ENCODE assay signal across 8 cellular contexts in the genomic region with DNA sequence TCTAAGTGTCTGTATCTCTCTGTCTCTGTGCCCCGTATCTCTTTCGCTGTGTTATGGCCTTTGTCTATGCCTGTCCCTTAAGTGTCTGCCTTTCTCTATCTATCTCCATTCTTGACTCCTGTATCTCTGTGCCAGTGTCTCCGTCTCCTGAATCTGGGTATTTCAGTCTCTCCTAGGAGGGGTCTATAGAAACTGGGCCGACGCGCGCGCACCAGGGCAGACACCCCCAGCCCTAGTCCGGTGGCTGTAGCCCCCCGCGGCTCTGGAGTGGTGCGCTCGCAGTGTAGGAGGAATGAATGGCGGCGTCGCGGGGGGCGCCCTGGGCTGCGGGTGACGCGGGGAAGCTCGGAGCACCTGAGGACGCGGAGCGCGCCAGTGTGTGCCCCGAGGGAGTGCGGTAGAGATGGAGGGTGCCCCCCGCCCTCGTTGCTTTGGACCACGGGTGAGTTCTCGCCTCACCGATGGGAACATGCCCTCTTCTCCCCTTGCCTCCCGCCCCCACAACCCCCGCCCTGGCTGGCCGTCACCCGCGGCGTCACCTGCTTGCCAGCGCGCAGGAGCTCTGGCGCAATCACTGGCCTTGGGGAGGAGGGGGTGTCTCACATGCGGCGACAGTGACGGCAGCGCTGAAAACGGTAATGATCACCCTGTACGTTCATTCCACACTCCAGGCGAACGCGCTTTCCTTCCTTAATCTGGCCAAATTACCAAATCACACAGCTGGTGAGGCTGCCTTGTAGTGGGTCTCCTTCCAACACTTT. TPM values are rescaled to one million over a fixed set of nuclear protein-coding genes. Genes with fewer than 3 reads are reported as not detected.
DNase-seq lines count a peak whose midpoint lies in the region; TF ChIP-seq lines count a peak whose summit lies in the region.

No MANE protein-coding gene starts in this region.

- peak in 1 of 2 donors; percentile 35 for TF ChIP-seq POLR2A in adrenal gland (IDR thresholded peaks at IDR 0.05)

- no peak overlapping the region for H3K4ac ChIP-seq in mesenchymal stem cell (ENCODE audit: low read depth in 1 of 2, low read length in 2 of 2)

- no peak overlapping the region for H3K18ac ChIP-seq in mesenchymal stem cell (ENCODE audit: low read depth in 1 of 2, low read length in 2 of 2)

- no peak for TF ChIP-seq CTCF in adrenal gland (IDR thresholded peaks at IDR 0.05)
- no peak for TF ChIP-seq CTCF in tibial artery (IDR thresholded peaks at IDR 0.05)

- H2BK120ac ChIP-seq in mesenchymal stem cell (ENCODE audit: low read depth, low read length): no peak overlapping the region

- H3K9me3 ChIP-seq in adrenal gland (replicated peaks in 1 of 3) (no peaks in the 10 kb centered on the region), mesenchymal stem cell (ENCODE audit: control insufficient read depth, low read length) (no peaks in the 10 kb centered on the region), tibial artery (no peaks in the 10 kb centered on the region)

- H3K27me3 ChIP-seq in adrenal gland (no peaks in the 10 kb centered on the region), mesenchymal stem cell (ENCODE audit: control insufficient read depth in 1 of 2, insufficient read depth in 1 of 2, low read length in 2 of 2) (peaks cover 39 to 43% of the 10 kb centered on the region in 2 experiments), tibial artery (peaks cover 0 to 72% of the 10 kb centered on the region in 2 donors)

- H3K14ac ChIP-seq in mesenchymal stem cell (ENCODE audit: low read length in 2 of 2): no peak overlapping the region

- H2BK15ac ChIP-seq in mesenchymal stem cell (ENCODE audit: low read depth, poor library complexity, severe bottlenecking): no peak overlapping the region

- no peak overlapping the region for H4K8ac ChIP-seq in mesenchymal stem cell (ENCODE audit: low read length)

- peak overlapping the region; percentile 98 for H3K4me2 ChIP-seq in mesenchymal stem cell (ENCODE audit: low read length, poor library complexity, severe bottlenecking)

- H2AK5ac ChIP-seq in mesenchymal stem cell (ENCODE audit: low read length, severe bottlenecking): no peak overlapping the region

- H3K23ac ChIP-seq in mesenchymal stem cell (ENCODE audit: low read length in 2 of 2): peak overlapping the region in 1 of 2 experiments; percentile 87

- H2AFZ ChIP-seq in mesenchymal stem cell (ENCODE audit: low read depth, low read length): no peak overlapping the region

- H3K9ac ChIP-seq in mesenchymal stem cell (ENCODE audit: low read length): peak overlapping the region; percentile 51

- DNase-seq in NCI-H1436 (lab: John Stamatoyannopoulos, UW): peak; percentile 76
- no peak for DNase-seq in NCI-H1436 treated with DMSO at 0.1 percent for 48 hours (lab: John Stamatoyannopoulos, UW)
- peak; percentile 74 for DNase-seq in NCI-H2227 (lab: John Stamatoyannopoulos, UW; ENCODE audit: unreplicated experiment)
- peak; percentile 77 to 94 (median 89) for DNase-seq in adrenal gland
- DNase-seq in mesenchymal stem cell: no peak
- no peak for DNase-seq in epidermal melanocyte (ENCODE audit: insufficient read length, low spot score)
- no peak for DNase-seq in tibial artery
- no peak for DNase-seq in GOT3 (lab: John Stamatoyannopoulos, UW)

- H4K91ac ChIP-seq in mesenchymal stem cell (ENCODE audit: low read length): no peak overlapping the region

- H3K27ac ChIP-seq in adrenal gland (peak overlapping the region in 2 of 5 donors; percentile 53 to 83), mesenchymal stem cell (ENCODE audit: low read length, poor library complexity, severe bottlenecking) (no peak overlapping the region), tibial artery (no peak overlapping the region)

- peak overlapping the region in 1 of 4 donors; percentile 65 for H3K4me3 ChIP-seq in adrenal gland
- H3K4me3 ChIP-seq in mesenchymal stem cell (ENCODE audit: insufficient read depth in 1 of 2, low read depth in 1 of 2, low read length in 2 of 2): peak overlapping the region; percentile 38 to 76
- H3K4me3 ChIP-seq in tibial artery: peak overlapping the region in 1 of 2 donors; percentile 52

- no peaks in the 10 kb centered on the region for H3K36me3 ChIP-seq in adrenal gland (replicated peaks in 1 of 2)
- peaks cover 0 to 13% of the 10 kb centered on the region in 2 experiments for H3K36me3 ChIP-seq in mesenchymal stem cell (ENCODE audit: control insufficient read depth in 1 of 2, insufficient read depth in 2 of 2, low read depth in 1 of 2, low read length in 2 of 2)
- H3K36me3 ChIP-seq in tibial artery: peaks cover 6 to 14% (median 7%) of the 10 kb centered on the region in 3 donors

- no peaks in the 10 kb centered on the region for H3K79me1 ChIP-seq in mesenchymal stem cell (replicated peaks; ENCODE audit: low read length, poor library complexity, severe bottlenecking)

- no peak overlapping the region for H2BK5ac ChIP-seq in mesenchymal stem cell (ENCODE audit: low read depth, low read length, poor library complexity, severe bottlenecking)

- intact Hi-C loops in adrenal gland (cut with DNase I): no loop called here
- intact Hi-C loops in tibial artery (cut with DNase I; ENCODE audit: low total_unique reads): no loop called here

- 1 to 6% (median 2%) methylated on average over 19 to 51 of the region's 51 CpGs for WGBS in adrenal gland, 4 donors
- WGBS in mesenchymal stem cell: 6% methylated on average over 26 of the region's 51 CpGs

- no peak overlapping the region for H2BK12ac ChIP-seq in mesenchymal stem cell (ENCODE audit: low read length in 2 of 2)

- peaks cover 25 to 27% of the 10 kb centered on the region in 2 donors for H3K4me1 ChIP-seq in adrenal gland (replicated peaks in 1 of 2)
- H3K4me1 ChIP-seq in mesenchymal stem cell (ENCODE audit: control insufficient read depth, insufficient read depth, low read depth, low read length): peaks cover 30% of the 10 kb centered on the region
- peaks cover 0 to 35% (median 31%) of the 10 kb centered on the region in 4 donors for H3K4me1 ChIP-seq in tibial artery

RNA-seq across cellular contexts. Expression of a gene that starts 1.0 kb away (rescaled TPM):
- total RNA-seq in adrenal gland: 10 to 100 TPM in 2 of 8 donors, 1 to 10 TPM in 3, under 1 TPM in 1, not detected in 2; 0.47 to 39.3 (median 5.7) TPM
- polyA plus RNA-seq in adrenal gland: 10 to 100 TPM in 2 of 3 donors, 1 to 10 TPM in 1; 6.1 to 24.2 (median 12.4) TPM
- 0.37 TPM for polyA plus RNA-seq in mesenchymal stem cell (2013, experiment 1 of 2)
- polyA plus RNA-seq in mesenchymal stem cell (2013, experiment 2 of 2): 0.40 TPM

RNA-seq across cellular contexts. Expression of a gene that starts 12.9 kb away (rescaled TPM):
- total RNA-seq in adrenal gland: 1 to 10 TPM; 2.7 to 8.3 (median 4.1) TPM
- 1 to 10 TPM; 1.8 to 6.6 (median 2.5) TPM for polyA plus RNA-seq in adrenal gland
- 3.9 TPM for polyA plus RNA-seq in mesenchymal stem cell (2013, experiment 1 of 2)
- 3.6 TPM for polyA plus RNA-seq in mesenchymal stem cell (2013, experiment 2 of 2)

RNA-seq across cellular contexts. Expression of a gene that starts 13.5 kb away (rescaled TPM):
- total RNA-seq in adrenal gland: 1 to 10 TPM in 3 of 8 donors, under 1 TPM in 1, not detected in 4; 0.27 to 9.3 (median 5.8) TPM
- polyA plus RNA-seq in adrenal gland: 10 to 100 TPM in 1 of 3 donors, 1 to 10 TPM in 2; 3.0 to 15.2 (median 8.2) TPM
- polyA plus RNA-seq in mesenchymal stem cell (2013, experiment 1 of 2): not detected
- not detected for polyA plus RNA-seq in mesenchymal stem cell (2013, experiment 2 of 2)

RNA-seq across cellular contexts. Expression of a gene that starts 13.6 kb away (rescaled TPM):
- total RNA-seq in adrenal gland: 100 to 1,000 TPM in 1 of 8 donors, 10 to 100 TPM in 7; 38.3 to 107 (median 64.0) TPM
- 10 to 100 TPM; 32.8 to 71.4 (median 42.3) TPM for polyA plus RNA-seq in adrenal gland
- 61.9 TPM for polyA plus RNA-seq in mesenchymal stem cell (2013, experiment 1 of 2)
- polyA plus RNA-seq in mesenchymal stem cell (2013, experiment 2 of 2): 62.1 TPM

RNA-seq across cellular contexts. Expression of a gene that starts 33.0 kb away (rescaled TPM):
- total RNA-seq in adrenal gland: 100 to 1,000 TPM in 3 of 8 donors, 10 to 100 TPM in 5; 12.2 to 140 (median 65.8) TPM
- 1,000 to 10,000 TPM in 1 of 3 donors, 100 to 1,000 TPM in 1, 10 to 100 TPM in 1; 29.8 to 1,120 (median 268) TPM for polyA plus RNA-seq in adrenal gland
- not detected for polyA plus RNA-seq in mesenchymal stem cell (2013, experiment 1 of 2)
- not detected for polyA plus RNA-seq in mesenchymal stem cell (2013, experiment 2 of 2)

Comparison
In these comparisons a context has a peak if more than half of its experiments do, and no peak if none do; other contexts are left out.
1. DNase-seq: peak in NCI-H1436 (single experiment), NCI-H2227 (single experiment) and adrenal gland (7 of 7); none in NCI-H1436 treated with DMSO at 0.1 percent for 48 hours (single experiment), mesenchymal stem cell (single experiment), epidermal melanocyte (single experiment), tibial artery (0 of 2) and GOT3 (single experiment).